ENCODE assay signal across 22 cellular contexts in the genomic region with DNA sequence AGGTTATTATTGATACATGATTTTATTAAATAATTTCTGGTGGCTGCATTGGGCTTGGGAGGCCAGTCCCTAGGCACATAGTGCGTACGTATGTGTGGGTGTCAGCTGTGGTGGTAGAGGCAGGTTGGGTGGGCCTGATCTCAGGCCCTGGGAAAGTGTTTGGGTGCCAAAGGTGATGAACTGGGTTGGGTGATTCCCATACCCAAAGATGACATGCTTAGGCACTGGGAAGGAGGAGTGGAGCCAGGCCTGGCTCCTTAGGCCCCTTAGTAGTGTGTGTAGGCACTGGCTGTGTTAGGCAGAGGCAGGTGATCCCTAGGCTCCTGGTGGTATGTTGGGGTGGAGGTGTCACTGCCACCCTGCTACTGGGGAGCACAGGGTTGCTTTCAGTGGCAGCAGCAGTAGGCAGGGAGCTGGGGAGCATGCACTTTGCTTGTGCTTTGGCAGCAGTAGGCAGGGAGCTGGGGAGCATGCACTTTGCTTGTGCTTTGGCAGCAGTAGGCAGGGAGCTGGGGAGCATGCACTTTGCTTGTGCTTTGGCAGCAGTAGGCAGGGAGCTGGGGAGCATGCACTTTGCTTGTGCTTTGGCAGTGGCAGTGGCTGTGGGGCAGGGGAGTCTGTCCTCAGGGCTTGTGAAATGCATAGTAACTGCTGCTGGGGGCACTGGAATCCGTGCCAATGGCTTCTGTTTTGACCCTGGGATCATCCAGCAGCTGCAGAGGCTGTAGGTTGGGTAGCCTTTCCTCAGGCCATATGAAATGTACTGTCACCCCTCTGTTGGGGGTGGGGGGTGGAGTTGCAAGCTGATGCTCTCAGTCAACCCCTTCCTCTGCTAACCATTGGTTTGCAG.
DNase-seq lines count a peak whose midpoint lies in the region; ATAC-seq and TF ChIP-seq lines count a peak whose summit lies in the region.
"Had no signal": no experiment of that assay in that cellular context is flagged by ENCODE, and none has a peak within 500 bp of the region (broad histone marks: within the 10 kb centered on the region; RNA-seq: fewer than 3 reads in every experiment).

No MANE protein-coding gene starts in this region.

- no peaks in the 10 kb centered on the region for H3K36me3 ChIP-seq in osteoblast (ENCODE audit: insufficient read depth, low read length)
- H3K36me3 ChIP-seq: BE2C had no signal

- no peaks in the 10 kb centered on the region for H3K79me2 ChIP-seq in osteoblast (ENCODE audit: insufficient read depth, low read length)

- no peak overlapping the region for H3K27ac ChIP-seq in osteoblast (ENCODE audit: low read depth, low read length)
- H3K27ac ChIP-seq: HL-60 had no signal

- H3K4me1 ChIP-seq in osteoblast (ENCODE audit: insufficient read depth, low read length), result no peaks in the 10 kb centered on the region
- H3K4me1 ChIP-seq: BE2C had no signal

- no peak overlapping the region for H3K4me3 ChIP-seq in osteoblast (ENCODE audit: insufficient read depth, low read length)

- H2AFZ ChIP-seq in osteoblast (ENCODE audit: low read length), result no peak overlapping the region

- H3K27me3 Mint-ChIP-seq in chondrocyte (ENCODE audit: low read depth) (no peaks in the 10 kb centered on the region), osteocyte (ENCODE audit: unreplicated experiment) (peaks cover 4% of the 10 kb centered on the region)

- H3K4me3 Mint-ChIP-seq in chondrocyte (ENCODE audit: unreplicated experiment) (no peak overlapping the region), osteocyte (ENCODE audit: unreplicated experiment) (no peak overlapping the region)
- H3K4me3 Mint-ChIP-seq: CD4-positive, CD25-positive, alpha-beta regulatory T cell; CD8-positive, alpha-beta memory T cell; HFFc6 had no signal

- peak; percentile 63 for DNase-seq in cardiac septum (ENCODE audit: low spot score)
- DNase-seq in Right ventricle myocardium superior, result no peak
- DNase-seq in chondrocyte (ENCODE audit: low spot score), result peak; percentile 53
- DNase-seq in left lobe of liver (ENCODE audit: low spot score), result peak; percentile 79
- DNase-seq in osteoblast (ENCODE audit: insufficient read length, low spot score, missing footprints), result peak; percentile 81
- no peak for DNase-seq in NCI-H1694 treated with DMSO at 0.1 percent for 48 hours (lab: John Stamatoyannopoulos, UW)
- no peak for DNase-seq in osteocyte (ENCODE audit: extremely low spot score, unreplicated experiment)
- DNase-seq: BE2C; C1 segment of cervical spinal cord; CD4-positive, CD25-positive, alpha-beta regulatory T cell; CD8-positive, alpha-beta memory T cell; COR-L47; DMS 273 treated with DMSO at 0.1 percent for 48 hours; DMS53; DND-41; EL; GOT3; H7; HFFc6; IMR-90 had no signal

- H3K27me3 ChIP-seq in osteoblast (ENCODE audit: insufficient read depth, low read length), result no peaks in the 10 kb centered on the region
- H3K27me3 ChIP-seq: BE2C had no signal

- H3K4me1 Mint-ChIP-seq in chondrocyte (ENCODE audit: low read depth) (peaks cover 7% of the 10 kb centered on the region), osteocyte (ENCODE audit: unreplicated experiment) (peaks cover 4% of the 10 kb centered on the region)
- H3K4me1 Mint-ChIP-seq: CD4-positive, CD25-positive, alpha-beta regulatory T cell; CD8-positive, alpha-beta memory T cell had no signal

- H4K20me1 ChIP-seq in osteoblast (ENCODE audit: insufficient read depth, low read length), result no peaks in the 10 kb centered on the region

- intact Hi-C loops in cardiac septum (cut with DNase I) (no loop called here), Right ventricle myocardium superior (cut with DNase I) (no loop called here)

- H3K27ac Mint-ChIP-seq in chondrocyte (ENCODE audit: unreplicated experiment) (no peak overlapping the region), osteocyte (ENCODE audit: unreplicated experiment) (no peak overlapping the region)
- H3K27ac Mint-ChIP-seq: CD4-positive, CD25-positive, alpha-beta regulatory T cell; CD8-positive, alpha-beta memory T cell; HFFc6 had no signal

- H3K9me3 ChIP-seq in osteoblast (ENCODE audit: low read depth, low read length), result no peaks in the 10 kb centered on the region
- H3K9me3 ChIP-seq: BE2C had no signal

- H3K9me3 Mint-ChIP-seq in chondrocyte (ENCODE audit: low read depth) (peaks cover 7% of the 10 kb centered on the region), osteocyte (ENCODE audit: unreplicated experiment) (no peaks in the 10 kb centered on the region)
- H3K9me3 Mint-ChIP-seq: CD4-positive, CD25-positive, alpha-beta regulatory T cell; HFFc6 had no signal

- TF ChIP-seq CTCF in chondrocyte (IDR thresholded peaks at IDR 0.05), result no peak
- TF ChIP-seq CTCF in osteoblast (IDR thresholded peaks at IDR 0.05; ENCODE audit: extremely low read depth, low read depth, low read length), result no peak
- no peak for TF ChIP-seq CTCF in osteocyte (IDR thresholded peaks at IDR 0.05)

- no peak overlapping the region for H3K4me2 ChIP-seq in osteoblast (ENCODE audit: insufficient read depth, low read length)

- H3K36me3 Mint-ChIP-seq in chondrocyte (ENCODE audit: low read depth), result peaks cover 3% of the 10 kb centered on the region
- no peaks in the 10 kb centered on the region for H3K36me3 Mint-ChIP-seq in osteocyte (ENCODE audit: unreplicated experiment)
- H3K36me3 Mint-ChIP-seq: CD4-positive, CD25-positive, alpha-beta regulatory T cell had no signal

- ATAC-seq in Right ventricle myocardium superior (ENCODE audit: poor library complexity) (no peak), left lobe of liver (peak; percentile 67)
- ATAC-seq: HCT116 had no signal

Comparison
In these comparisons a context has a peak if more than half of its experiments do, and no peak if none do; other contexts are left out.
1. DNase-seq: peak in cardiac septum (single experiment), chondrocyte (single experiment), left lobe of liver (single experiment) and osteoblast (single experiment); none in Right ventricle myocardium superior (single experiment), NCI-H1694 treated with DMSO at 0.1 percent for 48 hours (single experiment) and osteocyte (single experiment).